ENCODE assay signal across 8 cellular contexts in genomic region chr16:4425378-4426020, GRCh38. TPM values are rescaled to one million over a fixed set of nuclear protein-coding genes. Genes with fewer than 3 reads are reported as not detected.
DNase-seq lines count a peak whose midpoint lies in the region; ATAC-seq and TF ChIP-seq lines count a peak whose summit lies in the region.

Gene DNAJA3, plus strand, starts transcription at chr16:4425868. Its CDS starts 14 bp downstream, at chr16:4425882.

- peak within 1 kb of the TSS; percentile 98 for H3K4me3 ChIP-seq in epithelial cell of proximal tubule (ENCODE audit: low read depth, low read length)
- peak within 1 kb of the TSS; percentile 74 for H3K4me3 ChIP-seq in mucosa of descending colon

- no peak for TF ChIP-seq CTCF in epithelial cell of proximal tubule (conservative IDR thresholded peaks at IDR 0.05; ENCODE audit: low read depth, low read length)
- TF ChIP-seq CTCF in mucosa of descending colon (IDR thresholded peaks at IDR 0.05): no peak

- TF ChIP-seq RAD21 in Ishikawa (IDR thresholded peaks at IDR 0.05; ENCODE audit: low read depth): no peak

- DNase-seq in DMS153 treated with DMSO at 0.1 percent for 48 hours (lab: John Stamatoyannopoulos, UW; ENCODE audit: unreplicated experiment): peak; percentile 96
- peak; percentile 82 for DNase-seq in OCI-M2 (lab: John Stamatoyannopoulos, UW; ENCODE audit: unreplicated experiment)
- DNase-seq in activated T-cell treated with anti-CD3 and anti-CD28 coated beads for 4 hours: peak; percentile 89
- peak; percentile 83 for DNase-seq in epithelial cell of proximal tubule (ENCODE audit: low read depth)
- peak; percentile 93 to 94 (median 94) for DNase-seq in mucosa of descending colon
- DNase-seq in stimulated activated CD8-positive, alpha-beta memory T cell treated with anti-CD3 and anti-CD28 coated beads, Interleukin-4, amount 100 ng/mL, for 1 hour (ENCODE audit: low read depth in 2 of 2, low spot score in 1 of 2): peak; percentile 74 to 89

- peak; percentile 79 for ATAC-seq in GM21619 (IDR thresholded peaks at IDR 0.05; ENCODE audit: unreplicated experiment)
- peak; percentile 97 for ATAC-seq in mucosa of descending colon

- H3K4me1 ChIP-seq in mucosa of descending colon (ENCODE audit: low read depth): peaks cover 18% of the 10 kb centered on the region

- no peaks in the 10 kb centered on the region for H3K36me3 ChIP-seq in mucosa of descending colon (ENCODE audit: low read depth)

- no peaks in the 10 kb centered on the region for H3K9me3 ChIP-seq in mucosa of descending colon

- intact Hi-C loops in mucosa of descending colon (cut with DNase I, micrococcal nuclease): no loop called here

- no peak for TF ChIP-seq EP300 in Ishikawa (IDR thresholded peaks at IDR 0.05; ENCODE audit: borderline replicate concordance)

TF ChIP-seq in Ishikawa, 13 proteins besides CTCF, POLR2A, EP300 and RAD21:
- peak; percentile 78 for TF ChIP-seq CREB1 (IDR thresholded peaks at IDR 0.05; ENCODE audit: low read depth)
- TF ChIP-seq FOXM1 (IDR thresholded peaks at IDR 0.05; ENCODE audit: borderline replicate concordance, low read depth): no peak
- TF ChIP-seq TAF1 (IDR thresholded peaks at IDR 0.05; ENCODE audit: low read depth): peak; percentile 100
- peak; percentile 91 for TF ChIP-seq MAX (IDR thresholded peaks at IDR 0.05)
- no peak for TF ChIP-seq REST (IDR thresholded peaks at IDR 0.05; ENCODE audit: low read depth)
- TF ChIP-seq TCF12 (IDR thresholded peaks at IDR 0.05; ENCODE audit: low read depth): no peak; the same call in 1 of the 2 replicates
- TF ChIP-seq YY1 (IDR thresholded peaks at IDR 0.05; ENCODE audit: low read depth): peak; percentile 96
- TF ChIP-seq EGR1 (IDR thresholded peaks at IDR 0.05): 0 out of 2 replicates have a peak, but pooled peaks have one; percentile 17
- TF ChIP-seq ZBTB7A (IDR thresholded peaks at IDR 0.05; ENCODE audit: low read depth): no peak
- peak; percentile 31; the same call in 1 of the 2 replicates for TF ChIP-seq CEBPB (IDR thresholded peaks at IDR 0.05)
- TF ChIP-seq TEAD4 (IDR thresholded peaks at IDR 0.05): 0 out of 2 replicates have a peak, but pooled peaks have one; percentile 21
- peak; percentile 51; the same call in 1 of the 2 replicates for TF ChIP-seq USF1 (IDR thresholded peaks at IDR 0.05)
- TF ChIP-seq NFIC (IDR thresholded peaks at IDR 0.05): 0 out of 2 replicates have a peak, but pooled peaks have one; percentile 15

RNA-seq across cellular contexts. Expression of gene DNAJA3, which starts in this region (rescaled TPM):
- 40.6 and 70.1 TPM in 2 replicates for total RNA-seq in epithelial cell of proximal tubule
- total RNA-seq in mucosa of descending colon: 10 to 100 TPM; 47.0 to 58.3 (median 54.8) TPM

Comparison
In these comparisons a context has a peak if more than half of its experiments do, and no peak if none do; other contexts are left out.
1. Peak in every context shown above with its lines: DNase-seq, ATAC-seq and H3K4me3 ChIP-seq.